8 cellular contexts compared by ENCODE assay signal in the genomic region with DNA sequence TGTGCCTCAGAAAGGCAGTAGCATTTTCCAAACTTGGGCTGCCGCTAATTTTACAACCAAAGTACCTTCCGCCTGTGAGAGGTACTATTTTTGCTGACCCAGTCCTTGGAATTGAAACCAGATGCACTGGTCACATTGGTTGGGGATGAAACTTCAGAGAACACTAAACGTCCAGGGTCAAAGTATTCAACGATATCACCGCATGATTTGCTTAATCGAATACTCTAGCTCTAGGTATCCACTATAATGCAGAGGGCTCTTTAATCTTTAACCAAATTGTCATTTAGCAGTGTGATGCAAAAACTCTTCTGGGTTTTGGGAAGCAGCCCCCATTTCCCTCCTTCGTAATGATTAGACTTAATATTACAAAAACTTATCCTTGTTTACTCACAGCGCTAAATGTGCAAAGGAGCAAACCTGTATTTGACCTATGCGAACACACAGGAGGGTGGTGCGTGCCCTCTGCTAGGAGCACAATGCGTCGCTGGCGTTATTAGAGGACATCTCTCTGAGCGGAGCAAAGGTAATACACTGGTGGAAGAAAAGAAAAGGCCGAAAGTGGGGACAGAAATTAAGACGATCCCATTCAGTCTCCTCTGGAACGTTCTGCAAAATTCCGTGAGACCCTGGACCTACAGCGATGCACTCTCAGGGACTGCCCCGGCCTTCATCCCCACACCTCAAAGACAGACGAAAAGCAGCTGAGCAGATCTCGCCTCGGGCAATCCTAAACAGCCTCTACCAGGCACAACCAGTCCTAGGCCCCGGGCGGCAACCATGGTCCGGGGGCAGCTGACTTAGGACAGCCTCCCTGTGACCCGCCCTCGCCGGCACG. TPM values are rescaled to one million over a fixed set of nuclear protein-coding genes. Genes with fewer than 3 reads are reported as not detected.
DNase-seq lines count a peak whose midpoint lies in the region; ATAC-seq, FAIRE-seq and TF ChIP-seq lines count a peak whose summit lies in the region.

No MANE protein-coding gene starts in this region.

- no peaks in the 10 kb centered on the region for H4K20me1 ChIP-seq in SK-N-SH (ENCODE audit: insufficient read depth)

- in situ Hi-C loops in gastrocnemius medialis (cut with MboI; ENCODE audit: low sequenced_read_pairs in 4 of 4) = loop anchor here (10.0 to 25.0 kb wide), 2 partner anchors 135 to 143 kb away; no protein-coding TSS in a partner anchor

- ATAC-seq in gastrocnemius medialis (peak; percentile 0 to 55), GM21367 (IDR thresholded peaks at IDR 0.05; ENCODE audit: unreplicated experiment) (no peak), HG03342 (IDR thresholded peaks at IDR 0.05; ENCODE audit: unreplicated experiment) (no peak)

- H3K27me3 ChIP-seq in SK-N-SH (ENCODE audit: insufficient read depth) (no peaks in the 10 kb centered on the region), gastrocnemius medialis (no peaks in the 10 kb centered on the region)

- H3K4me1 ChIP-seq in SK-N-SH (ENCODE audit: control insufficient read depth in 1 of 2, insufficient read depth in 2 of 2, low read depth in 1 of 2, low read length in 1 of 2) = peaks cover 0 to 39% of the 10 kb centered on the region in 2 experiments; a peak in 2 of 4 replicates
- H3K4me1 ChIP-seq in gastrocnemius medialis = peaks cover 24 to 30% of the 10 kb centered on the region in 2 donors

- H3K4me2 ChIP-seq in SK-N-SH = peak overlapping the region; percentile 54; the same call in 1 of the 2 replicates

- FAIRE-seq in GM19239 (lab: Jason Lieb, UNC) = peak; percentile 11

- DNase-seq in GM19239 (ENCODE audit: insufficient read length, low spot score) = no peak
- DNase-seq in SK-N-SH = no peak
- DNase-seq in foreskin fibroblast = peak in 1 of 2 donors; percentile 45
- no peak for DNase-seq in gastrocnemius medialis
- no peak for DNase-seq in activated CD8-positive, alpha-beta memory T cell treated with anti-CD3 and anti-CD28 coated beads, Interleukin-2, amount 50 U/mL, for 4 hours
- DNase-seq in cerebellar nuclear complex (lab: John Stamatoyannopoulos, UW) = no peak

- H3K79me2 ChIP-seq in SK-N-SH (ENCODE audit: insufficient read depth) = no peaks in the 10 kb centered on the region

- H3K9ac ChIP-seq in SK-N-SH = peak overlapping the region; percentile 22; the same call in 1 of the 2 replicates

- TF ChIP-seq EP300 in SK-N-SH (IDR thresholded peaks at IDR 0.05; ENCODE audit: borderline replicate concordance in 1 of 2, low read depth in 1 of 2, low read length in 1 of 2) = peak in 1 of 2 experiments; percentile 64; a peak in 2 of 4 replicates

- TF ChIP-seq CTCF in SK-N-SH (IDR thresholded peaks at IDR 0.05) (no peak), foreskin fibroblast (IDR thresholded peaks at IDR 0.05; ENCODE audit: low read depth, low read length) (no peak), gastrocnemius medialis (IDR thresholded peaks at IDR 0.05 in 4 of 5, conservative IDR thresholded peaks at IDR 0.05 in 1 of 5) (no peak)

- H3K36me3 ChIP-seq in SK-N-SH (replicated peaks in 1 of 2; ENCODE audit: control insufficient read depth in 1 of 2, insufficient read depth in 2 of 2, low read length in 1 of 2) (no peaks in the 10 kb centered on the region), gastrocnemius medialis (peaks cover 0 to 10% of the 10 kb centered on the region in 2 donors)

- WGBS in SK-N-SH (ENCODE audit: low lambda C conversion rate) = 55% methylated on average over 30 of the region's 30 CpGs

- CTCF ChIA-PET in SK-N-SH (lab: Yijun Ruan, JAX) = interaction anchor here (0.7 to 2.2 kb wide), 4 partner anchors 57 to 167 kb away, joined by 3 to 8 read pairs (median 3); no protein-coding TSS in a partner anchor

- H3K9me3 ChIP-seq in SK-N-SH (no peaks in the 10 kb centered on the region), gastrocnemius medialis (no peaks in the 10 kb centered on the region)

- no peaks in the 10 kb centered on the region for H3K9me2 ChIP-seq in SK-N-SH

- TF ChIP-seq RAD21 in SK-N-SH (IDR thresholded peaks at IDR 0.05; ENCODE audit: low read length) = peak; percentile 14; the same call in 1 of the 2 replicates

- POLR2A ChIA-PET in SK-N-SH (lab: Yijun Ruan, JAX) = interaction anchor here (0.8 kb wide), 1 partner anchor 63 kb away, joined by 3 read pairs; no protein-coding TSS in a partner anchor

- peaks cover 3% of the 10 kb centered on the region for H3F3A ChIP-seq in SK-N-SH (replicated peaks; ENCODE audit: insufficient read depth)

- intact Hi-C loops in gastrocnemius medialis (cut with DNase I; ENCODE audit: low total_unique reads) = loop anchor here (1.0 to 2.0 kb wide), 3 partner anchors 20 to 167 kb away; no protein-coding TSS in a partner anchor

- H3K4me3 ChIP-seq in SK-N-SH (ENCODE audit: low read depth in 2 of 2, low read length in 1 of 2) (peak overlapping the region; percentile 50 to 54), foreskin fibroblast (ENCODE audit: low read depth in 1 of 2, low read length in 2 of 2) (peak overlapping the region; percentile 39 to 59), gastrocnemius medialis (peak overlapping the region; percentile 37 to 91 (median 52))

- no peak for TF ChIP-seq POLR2A in gastrocnemius medialis (IDR thresholded peaks at IDR 0.05)

- H2AFZ ChIP-seq in SK-N-SH (ENCODE audit: low read depth) = peak overlapping the region; percentile 91

- H3K27ac ChIP-seq in SK-N-SH (ENCODE audit: low read depth in 2 of 2, low read length in 1 of 2) (peak overlapping the region; percentile 32 to 83; a peak in 3 of 4 replicates), gastrocnemius medialis (peak overlapping the region; percentile 86 to 98 (median 90))

TF ChIP-seq in SK-N-SH, 30 proteins besides CTCF, POLR2A, EP300 and RAD21:
- TF ChIP-seq MEF2A (IDR thresholded peaks at IDR 0.05; ENCODE audit: borderline replicate concordance, low read depth) = no peak
- no peak for TF ChIP-seq GATA2 (CRISPR knock-in tag; IDR thresholded peaks at IDR 0.05)
- TF ChIP-seq, protein P1, sequence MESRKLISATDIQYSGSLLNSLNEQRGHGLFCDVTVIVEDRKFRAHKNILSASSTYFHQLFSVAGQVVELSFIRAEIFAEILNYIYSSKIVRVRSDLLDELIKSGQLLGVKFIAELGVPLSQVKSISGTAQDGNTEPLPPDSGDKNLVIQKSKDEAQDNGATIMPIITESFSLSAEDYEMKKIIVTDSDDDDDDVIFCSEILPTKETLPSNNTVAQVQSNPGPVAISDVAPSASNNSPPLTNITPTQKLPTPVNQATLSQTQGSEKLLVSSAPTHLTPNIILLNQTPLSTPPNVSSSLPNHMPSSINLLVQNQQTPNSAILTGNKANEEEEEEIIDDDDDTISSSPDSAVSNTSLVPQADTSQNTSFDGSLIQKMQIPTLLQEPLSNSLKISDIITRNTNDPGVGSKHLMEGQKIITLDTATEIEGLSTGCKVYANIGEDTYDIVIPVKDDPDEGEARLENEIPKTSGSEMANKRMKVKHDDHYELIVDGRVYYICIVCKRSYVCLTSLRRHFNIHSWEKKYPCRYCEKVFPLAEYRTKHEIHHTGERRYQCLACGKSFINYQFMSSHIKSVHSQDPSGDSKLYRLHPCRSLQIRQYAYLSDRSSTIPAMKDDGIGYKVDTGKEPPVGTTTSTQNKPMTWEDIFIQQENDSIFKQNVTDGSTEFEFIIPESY (IDR thresholded peaks at IDR 0.05; ENCODE audit: borderline replicate concordance, low read depth) = no peak
- TF ChIP-seq IRF3 (IDR thresholded peaks at IDR 0.05; ENCODE audit: low read depth, low read length) = no peak
- TF ChIP-seq NFIC (IDR thresholded peaks at IDR 0.05; ENCODE audit: borderline replicate concordance) = no peak
- peak; percentile 41; the same call in 1 of the 2 replicates for TF ChIP-seq TAF1 (IDR thresholded peaks at IDR 0.05; ENCODE audit: borderline replicate concordance, low read depth, low read length)
- TF ChIP-seq POLR2AphosphoS5 (IDR thresholded peaks at IDR 0.05; ENCODE audit: low read depth, low read length) = peak; percentile 77
- TF ChIP-seq, protein P2, sequence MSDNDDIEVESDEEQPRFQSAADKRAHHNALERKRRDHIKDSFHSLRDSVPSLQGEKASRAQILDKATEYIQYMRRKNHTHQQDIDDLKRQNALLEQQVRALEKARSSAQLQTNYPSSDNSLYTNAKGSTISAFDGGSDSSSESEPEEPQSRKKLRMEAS (IDR thresholded peaks at IDR 0.05; ENCODE audit: low read depth) = peak; percentile 15; the same call in 1 of the 2 replicates

RNA-seq across cellular contexts. Expression of gene EEPD1, which starts 0.9 kb away (rescaled TPM):
- polyA plus RNA-seq in SK-N-SH (2012; rRNA removed) = 2.4 and 5.0 TPM in 2 replicates
- 2.5 and 5.2 TPM in 2 replicates for polyA plus RNA-seq in SK-N-SH (2012; cell fraction: cytosol; rRNA removed)
- polyA plus RNA-seq in SK-N-SH (2012; cell fraction: nucleus; rRNA removed) = 9.3 and 11.4 TPM in 2 replicates
- 10 to 100 TPM; 41.0 to 68.5 (median 61.3) TPM for total RNA-seq in gastrocnemius medialis

Comparison
In these comparisons a context has a peak if more than half of its experiments do, and no peak if none do; other contexts are left out.
1. ATAC-seq: peak in gastrocnemius medialis (2 of 2); none in GM21367 (single experiment) and HG03342 (single experiment).
2. Peak in every context shown above with its lines, with median percentiles within 50 percentile points of each other: H3K4me3 ChIP-seq.